Comparison of ENCODE assay signal across 17 cellular contexts in genomic region chr14:75928587-75929230, GRCh38. TPM values are rescaled to one million over a fixed set of nuclear protein-coding genes. Genes with fewer than 3 reads are reported as not detected.
DNase-seq lines count a peak whose midpoint lies in the region; ATAC-seq and TF ChIP-seq lines count a peak whose summit lies in the region.
"Had no signal": no experiment of that assay in that cellular context is flagged by ENCODE, and none has a peak within 500 bp of the region (broad histone marks: within the 10 kb centered on the region; RNA-seq: fewer than 3 reads in every experiment).

No MANE protein-coding gene starts in this region.

- H3K27me3 ChIP-seq in heart left ventricle (no peaks in the 10 kb centered on the region), dorsolateral prefrontal cortex (no peaks in the 10 kb centered on the region), vagina (no peaks in the 10 kb centered on the region), suprapubic skin (no peaks in the 10 kb centered on the region), Caco-2 (replicated peaks; ENCODE audit: control insufficient read depth, insufficient read depth, low read length) (no peaks in the 10 kb centered on the region)
- H3K27me3 ChIP-seq: adrenal gland, left lung had no signal

- TF ChIP-seq EP300 in suprapubic skin (IDR thresholded peaks at IDR 0.05) = no peak

- DNase-seq in heart left ventricle = no peak
- DNase-seq in Right ventricle myocardium inferior (ENCODE audit: missing footprints) = no peak
- no peak for DNase-seq in dorsolateral prefrontal cortex
- DNase-seq in myocyte (ENCODE audit: low read depth) = peak; percentile 70
- DNase-seq in vagina (ENCODE audit: extremely low spot score in 2 of 2) = no peak
- no peak for DNase-seq in suprapubic skin (ENCODE audit: low spot score in 2 of 2)
- DNase-seq in GM19238 (ENCODE audit: insufficient read length, low spot score) = no peak
- DNase-seq in Caco-2 = no peak
- DNase-seq: 8988T; activated CD4-positive, alpha-beta T cell treated with anti-CD3 and anti-CD28 coated beads for 1 hour; adrenal gland; effector CD4-positive, alpha-beta T cell; H9; left lung; NCI-H446 had no signal

- H3K4me1 ChIP-seq in heart left ventricle = peaks cover 0 to 11% (median 0%) of the 10 kb centered on the region in 12 donors
- no peaks in the 10 kb centered on the region for H3K4me1 ChIP-seq in vagina
- no peaks in the 10 kb centered on the region for H3K4me1 ChIP-seq in suprapubic skin
- H3K4me1 ChIP-seq in Caco-2 = peaks cover 14% of the 10 kb centered on the region
- H3K4me1 ChIP-seq: adrenal gland, left lung had no signal

- H3K9me3 Mint-ChIP-seq in Caco-2 (ENCODE audit: unreplicated experiment) = no peaks in the 10 kb centered on the region
- H3K9me3 Mint-ChIP-seq: T-helper 1 cell treated with Interleukin-12 subunit alpha and Interleukin-12 subunit beta and Interleukin-4 antibody, amounts not matched to agents 30 μg/mL and 1 μg/mL, for 36 hours had no signal

- peak in 1 of 4 donors; percentile 45 for ATAC-seq in heart left ventricle
- no peak for ATAC-seq in Right ventricle myocardium inferior
- ATAC-seq: left lung had no signal

- no peaks in the 10 kb centered on the region for H3K36me3 ChIP-seq in heart left ventricle
- H3K36me3 ChIP-seq in vagina = no peaks in the 10 kb centered on the region
- no peaks in the 10 kb centered on the region for H3K36me3 ChIP-seq in suprapubic skin
- no peaks in the 10 kb centered on the region; the same call in 1 of the 2 replicates for H3K36me3 ChIP-seq in Caco-2 (ENCODE audit: control insufficient read depth, insufficient read depth, low read length)
- H3K36me3 ChIP-seq: adrenal gland had no signal

- no peak overlapping the region for H3K27ac Mint-ChIP-seq in Caco-2 (ENCODE audit: unreplicated experiment)
- H3K27ac Mint-ChIP-seq: T-helper 1 cell treated with Interleukin-12 subunit alpha and Interleukin-12 subunit beta and Interleukin-4 antibody, amounts not matched to agents 30 μg/mL and 1 μg/mL, for 36 hours had no signal

- CTCF ChIA-PET in Caco-2 (lab: Charles Lee) = no interaction called here

- POLR2A ChIA-PET in Caco-2 (lab: Charles Lee) = no interaction called here

- peak overlapping the region in 2 of 12 donors; percentile 9 to 22 for H3K27ac ChIP-seq in heart left ventricle
- H3K27ac ChIP-seq in dorsolateral prefrontal cortex = peak overlapping the region in 58 of 59 donors; percentile 29 to 99 (median 84)
- H3K27ac ChIP-seq in vagina = peak overlapping the region; percentile 15
- H3K27ac ChIP-seq in suprapubic skin = no peak overlapping the region
- H3K27ac ChIP-seq: HL-60, left lung had no signal

- 35 to 56% (median 42%) methylated on average over 9 of the region's 9 CpGs for WGBS in heart left ventricle, 4 donors
- 51% methylated on average over 9 of the region's 9 CpGs for WGBS in suprapubic skin

- peaks cover 15% of the 10 kb centered on the region for H3K4me1 Mint-ChIP-seq in Caco-2 (ENCODE audit: low read depth, unreplicated experiment)

- BruUV-seq in Caco-2 (replicated peaks; lab: Mats Ljungman, UMichigan) = no TSS peak

- intact Hi-C loops in heart left ventricle (cut with DNase I) (loop anchor here in 1 of 10 donors (5.0 kb wide), 1 partner anchor 39 kb away; no protein-coding TSS in a partner anchor), Right ventricle myocardium inferior (cut with DNase I) (no loop called here), dorsolateral prefrontal cortex (cut with DNase I) (no loop called here), vagina (cut with DNase I) (no loop called here), Caco-2 (cut with micrococcal nuclease; ENCODE audit: unreplicated experiment) (no loop called here)

- no peak overlapping the region for H3K4me3 Mint-ChIP-seq in Caco-2 (ENCODE audit: unreplicated experiment)
- H3K4me3 Mint-ChIP-seq: H9; T-helper 1 cell treated with Interleukin-12 subunit alpha and Interleukin-12 subunit beta and Interleukin-4 antibody, amounts not matched to agents 30 μg/mL and 1 μg/mL, for 36 hours had no signal

- H3K4me3 ChIP-seq in heart left ventricle (peak overlapping the region in 7 of 12 donors; percentile 11 to 31 (median 29)), dorsolateral prefrontal cortex (peak overlapping the region in 58 of 59 donors; percentile 2 to 63 (median 40)), vagina (peak overlapping the region in 1 of 2 donors; percentile 16), suprapubic skin (no peak overlapping the region), Caco-2 (ENCODE audit: low read depth, low read length) (no peak overlapping the region)
- H3K4me3 ChIP-seq: adrenal gland, left lung had no signal

- no peak for TF ChIP-seq POLR2A in heart left ventricle (IDR thresholded peaks at IDR 0.05)
- TF ChIP-seq POLR2A in vagina (IDR thresholded peaks at IDR 0.05) = no peak
- no peak for TF ChIP-seq POLR2A in suprapubic skin (IDR thresholded peaks at IDR 0.05)

- H3K9me3 ChIP-seq in heart left ventricle (no peaks in the 10 kb centered on the region), vagina (no peaks in the 10 kb centered on the region), suprapubic skin (no peaks in the 10 kb centered on the region), Caco-2 (no peaks in the 10 kb centered on the region)
- H3K9me3 ChIP-seq: adrenal gland, left lung had no signal

- no peak for TF ChIP-seq CTCF in heart left ventricle (IDR thresholded peaks at IDR 0.05)
- TF ChIP-seq CTCF in dorsolateral prefrontal cortex (IDR thresholded peaks at IDR 0.05 in 54 of 56, conservative IDR thresholded peaks at IDR 0.05 in 2 of 56; ENCODE audit: low read depth in 1 of 56, partially characterized antibody in 56 of 56) = peak in 4 of 56 donors; percentile 9 to 20 (median 15)
- TF ChIP-seq CTCF in vagina (IDR thresholded peaks at IDR 0.05) = no peak
- TF ChIP-seq CTCF in suprapubic skin (IDR thresholded peaks at IDR 0.05) = no peak
- TF ChIP-seq CTCF in Caco-2 (IDR thresholded peaks at IDR 0.05; ENCODE audit: insufficient read depth in 1 of 2, low read depth in 1 of 2, low read length in 1 of 2, severe bottlenecking in 1 of 2, unreplicated experiment in 1 of 2) = no peak

- H3K27me3 Mint-ChIP-seq in Caco-2 (ENCODE audit: insufficient read depth, unreplicated experiment) = no peaks in the 10 kb centered on the region

- H3K36me3 Mint-ChIP-seq in Caco-2 (ENCODE audit: insufficient read depth, unreplicated experiment) = no peaks in the 10 kb centered on the region

RNA-seq across cellular contexts. Expression of gene TGFB3, which starts 53.1 kb away (rescaled TPM):
- total RNA-seq in heart left ventricle (10 to 100 TPM; 13.3 to 44.0 (median 32.1) TPM), Right ventricle myocardium inferior (29.5 TPM), dorsolateral prefrontal cortex (100 to 1,000 TPM in 13 of 120 experiments, 10 to 100 TPM in 107; 15.5 to 151 (median 45.7) TPM), myocyte (30.6 and 44.6 TPM in 2 replicates), vagina (19.2 TPM), suprapubic skin (1 to 10 TPM; 3.3 to 6.4 (median 5.0) TPM), Caco-2 (2022) (10.2 and 12.4 TPM in 2 replicates)
- polyA plus RNA-seq in heart left ventricle = 1 to 10 TPM; 7.9 to 8.6 TPM
- 11.6 TPM for polyA plus RNA-seq in myocyte (2012)

RNA-seq across cellular contexts. Expression of gene IFT43, which starts 56.9 kb away (rescaled TPM):
- 10 to 100 TPM; 22.8 to 39.7 (median 30.8) TPM for total RNA-seq in heart left ventricle
- 10 to 100 TPM; 29.7 to 54.7 TPM for polyA plus RNA-seq in heart left ventricle
- total RNA-seq in Right ventricle myocardium inferior = 30.4 TPM
- 10 to 100 TPM; 24.1 to 68.0 (median 40.6) TPM for total RNA-seq in dorsolateral prefrontal cortex
- 37.1 and 38.6 TPM in 2 replicates for total RNA-seq in myocyte
- polyA plus RNA-seq in myocyte (2012) = 59.2 TPM
- total RNA-seq in vagina = 47.4 TPM
- 10 to 100 TPM; 20.3 to 27.8 (median 22.0) TPM for total RNA-seq in suprapubic skin
- 16.1 and 19.5 TPM in 2 replicates for total RNA-seq in Caco-2 (2022)

Comparison
In these comparisons a context has a peak if more than half of its experiments do, and no peak if none do; other contexts are left out.
1. H3K4me3 ChIP-seq: peak in heart left ventricle (7 of 12) and dorsolateral prefrontal cortex (58 of 59); none in suprapubic skin (single experiment) and Caco-2 (single experiment).